8 cellular contexts compared by ENCODE assay signal in the genomic region with DNA sequence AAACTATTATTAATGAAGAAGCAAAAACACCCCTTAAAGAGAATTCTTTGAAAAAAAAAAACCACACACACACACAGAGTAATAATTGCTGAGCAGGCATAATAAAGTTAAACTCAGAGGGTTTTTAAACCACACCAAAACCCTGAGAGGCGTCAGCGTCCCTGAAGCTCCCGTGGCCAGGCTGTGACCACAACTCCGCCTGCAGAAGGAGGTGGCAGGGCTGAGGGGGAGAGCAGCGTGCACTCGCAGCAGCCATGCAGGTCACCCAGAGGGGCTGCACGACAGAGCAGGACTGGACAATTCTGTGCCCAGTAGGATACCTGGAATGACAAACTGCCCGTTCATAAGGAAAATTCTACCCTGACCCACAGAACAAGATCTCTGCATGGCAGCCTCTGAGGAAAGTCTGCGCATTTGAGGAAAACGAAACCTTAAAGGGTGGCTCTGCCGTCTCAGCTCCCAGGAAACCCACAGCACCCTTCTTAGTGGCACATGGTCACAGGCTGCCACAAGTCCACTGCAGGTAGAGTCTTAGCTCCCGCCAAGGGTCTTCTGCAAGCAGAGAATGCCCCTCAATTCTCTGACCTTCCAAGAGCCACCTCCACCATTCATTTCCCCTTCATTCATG. TPM values are rescaled to one million over a fixed set of nuclear protein-coding genes. Genes with fewer than 3 reads are reported as not detected.
A peak's percentile ranks its signal among the peaks of the same experiment; 100 is the strongest.
DNase-seq lines count a peak whose midpoint lies in the region; ATAC-seq and TF ChIP-seq lines count a peak whose summit lies in the region.

No MANE protein-coding gene starts in this region.

- H3K9ac ChIP-seq in KMS-11: peak overlapping the region; percentile 75

- whole genome bisulfite sequencing in ovary, 3 donors: 62 to 84% (median 71%) methylated on average over 12 of the region's 12 CpGs

- ATAC-seq in CD8-positive, alpha-beta T cell: peak; percentile 81
- ATAC-seq in activated T-cell treated with anti-CD3 and anti-CD28 coated beads, Interleukin-2, amount 50 U/mL, for 4 hours: peak; percentile 75 to 87
- no peak for ATAC-seq in HG03025 (IDR thresholded peaks at IDR 0.05; ENCODE audit: low FRiP score, unreplicated experiment)

- H3K36me3 ChIP-seq in CD8-positive, alpha-beta T cell (ENCODE audit: insufficient read depth, low read length): no peaks in the 10 kb centered on the region
- H3K36me3 ChIP-seq in KMS-11 (ENCODE audit: insufficient read depth) (no peaks in the 10 kb centered on the region), kidney epithelial cell (ENCODE audit: control insufficient read depth, insufficient read depth, low read length) (no peaks in the 10 kb centered on the region), ovary (no peaks in the 10 kb centered on the region)

- peaks cover 10% of the 10 kb centered on the region for H3K4me1 ChIP-seq in CD8-positive, alpha-beta T cell (ENCODE audit: insufficient read depth, low read length)
- H3K4me1 ChIP-seq in KMS-11 (ENCODE audit: low read depth, poor library complexity, severe bottlenecking): peaks cover 57% of the 10 kb centered on the region
- peaks cover 11% of the 10 kb centered on the region for H3K4me1 ChIP-seq in ovary (ENCODE audit: insufficient read depth)

- H3K27ac Mint-ChIP-seq in CD8-positive, alpha-beta T cell: no peak overlapping the region

- no peak for TF ChIP-seq CTCF in CD8-positive, alpha-beta T cell (IDR thresholded peaks at IDR 0.05)
- TF ChIP-seq CTCF in KMS-11 (conservative IDR thresholded peaks at IDR 0.05; ENCODE audit: low read depth, low read length): no peak
- TF ChIP-seq CTCF in kidney epithelial cell (IDR thresholded peaks at IDR 0.05; ENCODE audit: insufficient read depth, low read length, poor library complexity, severe bottlenecking): no peak
- no peak for TF ChIP-seq CTCF in ovary (IDR thresholded peaks at IDR 0.05)

- H3K27me3 Mint-ChIP-seq in CD8-positive, alpha-beta T cell (ENCODE audit: low read depth): peaks cover 2% of the 10 kb centered on the region
- peaks cover 4% of the 10 kb centered on the region for H3K27me3 Mint-ChIP-seq in activated T-cell treated with anti-CD3 and anti-CD28 coated beads, Interleukin-2, amount 50 U/mL, for 4 hours (ENCODE audit: low read depth)

- no peaks in the 10 kb centered on the region for H3K9me3 ChIP-seq in CD8-positive, alpha-beta T cell (ENCODE audit: low read length)
- H3K9me3 ChIP-seq in ovary: no peaks in the 10 kb centered on the region

- CTCF ChIA-PET in CD8-positive, alpha-beta T cell (lab: Charles Lee): no interaction called here

- TF ChIP-seq EP300 in ovary (IDR thresholded peaks at IDR 0.05): no peak

- DNase-seq in CD8-positive, alpha-beta T cell: peak; percentile 31 to 69 (median 35)
- DNase-seq in activated T-cell treated with anti-CD3 and anti-CD28 coated beads, Interleukin-2, amount 50 U/mL, for 4 hours: peak; percentile 11
- DNase-seq in kidney epithelial cell (ENCODE audit: low read depth): no peak
- peak; percentile 6 for DNase-seq in stimulated activated CD8-positive, alpha-beta memory T cell treated with anti-CD3 and anti-CD28 coated beads, Interleukin-15, amount 100 ng/mL, for 24 hours (ENCODE audit: low read depth)
- no peak for DNase-seq in mesenteric fat pad (ENCODE audit: low spot score)
- no peak for DNase-seq in ovary

- H4K20me1 ChIP-seq in KMS-11 (ENCODE audit: insufficient read depth): no peaks in the 10 kb centered on the region

- H3K27ac ChIP-seq in CD8-positive, alpha-beta T cell (ENCODE audit: low read depth, low read length): no peak overlapping the region
- H3K27ac ChIP-seq in KMS-11: peak overlapping the region; percentile 82
- no peak overlapping the region for H3K27ac ChIP-seq in ovary

- no peak for TF ChIP-seq POLR2A in ovary (IDR thresholded peaks at IDR 0.05)

- H3K4me1 Mint-ChIP-seq in CD8-positive, alpha-beta T cell (ENCODE audit: low read depth): peaks cover 9% of the 10 kb centered on the region
- H3K4me1 Mint-ChIP-seq in activated T-cell treated with anti-CD3 and anti-CD28 coated beads, Interleukin-2, amount 50 U/mL, for 4 hours (ENCODE audit: low read depth): peaks cover 12% of the 10 kb centered on the region

- no peaks in the 10 kb centered on the region for H3K9me3 Mint-ChIP-seq in CD8-positive, alpha-beta T cell
- H3K9me3 Mint-ChIP-seq in activated T-cell treated with anti-CD3 and anti-CD28 coated beads, Interleukin-2, amount 50 U/mL, for 4 hours: no peaks in the 10 kb centered on the region

- H3K79me2 ChIP-seq in KMS-11 (ENCODE audit: insufficient read depth, low read depth): peaks cover 13% of the 10 kb centered on the region; the same call in 1 of the 2 replicates

- peak overlapping the region; percentile 93 for H3K4me2 ChIP-seq in KMS-11

- POLR2A ChIA-PET in CD8-positive, alpha-beta T cell (lab: Charles Lee): no interaction called here

- no peaks in the 10 kb centered on the region for H3K27me3 ChIP-seq in CD8-positive, alpha-beta T cell (ENCODE audit: insufficient read depth, low read length)
- H3K27me3 ChIP-seq in KMS-11 (ENCODE audit: insufficient read depth, low read depth): no peaks in the 10 kb centered on the region
- H3K27me3 ChIP-seq in kidney epithelial cell (ENCODE audit: control insufficient read depth, insufficient read depth, low read length): peaks cover 6% of the 10 kb centered on the region
- no peaks in the 10 kb centered on the region for H3K27me3 ChIP-seq in ovary

- peak overlapping the region; percentile 46 for H3K4me3 ChIP-seq in CD8-positive, alpha-beta T cell (ENCODE audit: low read depth, low read length)
- H3K4me3 ChIP-seq in KMS-11 (IDR thresholded peaks at IDR 0.05; ENCODE audit: insufficient read depth, low read depth, low read length) (no peak overlapping the region), kidney epithelial cell (ENCODE audit: low read depth, low read length) (peak overlapping the region; percentile 20), ovary (no peak overlapping the region)

- intact Hi-C loops in CD8-positive, alpha-beta T cell (cut with DNase I, micrococcal nuclease): no loop called here
- intact Hi-C loops in ovary (cut with DNase I): no loop called here

- no peak overlapping the region for H3K4me3 Mint-ChIP-seq in CD8-positive, alpha-beta T cell
- H3K4me3 Mint-ChIP-seq in activated T-cell treated with anti-CD3 and anti-CD28 coated beads, Interleukin-2, amount 50 U/mL, for 4 hours: no peak overlapping the region

- H2AFZ ChIP-seq in KMS-11 (ENCODE audit: low read depth): peak overlapping the region; percentile 51; the same call in 1 of the 2 replicates

- no peaks in the 10 kb centered on the region for H3K36me3 Mint-ChIP-seq in CD8-positive, alpha-beta T cell
- H3K36me3 Mint-ChIP-seq in activated T-cell treated with anti-CD3 and anti-CD28 coated beads, Interleukin-2, amount 50 U/mL, for 4 hours (ENCODE audit: insufficient read depth): no peaks in the 10 kb centered on the region

RNA-seq across cellular contexts. Expression of a gene that starts 44.0 kb away (rescaled TPM):
- under 1 TPM; 0.19 to 0.43 TPM for total RNA-seq in CD8-positive, alpha-beta T cell
- under 1 TPM; 0.10 to 0.16 (median 0.11) TPM for total RNA-seq in activated T-cell treated with anti-CD3 and anti-CD28 coated beads, Interleukin-2, amount 50 U/mL, for 4 hours
- 1.2 and 2.9 TPM in 2 replicates for total RNA-seq in kidney epithelial cell
- total RNA-seq in mesenteric fat pad: 9.5 TPM
- total RNA-seq in ovary: 10 to 100 TPM; 13.1 to 35.5 (median 31.8) TPM
- 10 to 100 TPM; 11.4 to 19.3 TPM for polyA plus RNA-seq in ovary

Comparison
In these comparisons a context has a peak if more than half of its experiments do, and no peak if none do; other contexts are left out.
1. DNase-seq: peak in CD8-positive, alpha-beta T cell (7 of 7), activated T-cell treated with anti-CD3 and anti-CD28 coated beads, Interleukin-2, amount 50 U/mL, for 4 hours (single experiment) and stimulated activated CD8-positive, alpha-beta memory T cell treated with anti-CD3 and anti-CD28 coated beads, Interleukin-15, amount 100 ng/mL, for 24 hours (single experiment); none in kidney epithelial cell (single experiment), mesenteric fat pad (single experiment) and ovary (0 of 5).
2. H3K4me3 ChIP-seq: peak in CD8-positive, alpha-beta T cell (single experiment) and kidney epithelial cell (single experiment); none in KMS-11 (single experiment) and ovary (single experiment).